14 cellular contexts compared by ENCODE assay signal in the genomic region with DNA sequence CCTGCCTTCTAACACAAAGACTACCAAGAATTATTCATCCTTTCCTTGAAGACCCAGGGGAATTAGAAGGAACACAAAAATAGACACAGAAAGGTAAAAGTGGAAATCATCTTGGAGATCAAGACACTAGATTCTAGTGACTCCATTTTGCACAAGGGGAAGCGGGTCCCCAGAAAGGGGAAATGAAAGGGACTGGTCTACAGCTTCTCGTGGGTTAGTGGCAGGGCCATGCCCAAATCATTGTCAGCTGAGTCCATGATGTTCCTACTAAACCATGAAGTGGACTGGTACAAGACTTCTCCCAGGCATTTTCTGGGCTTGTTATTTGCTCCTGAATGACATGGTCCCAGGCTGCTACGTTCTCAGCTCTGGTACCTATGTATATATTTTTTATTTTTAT.
DNase-seq lines count a peak whose midpoint lies in the region; ATAC-seq and TF ChIP-seq lines count a peak whose summit lies in the region.
"Had no signal": no experiment of that assay in that cellular context is flagged by ENCODE, and none has a peak within 500 bp of the region (broad histone marks: within the 10 kb centered on the region; RNA-seq: fewer than 3 reads in every experiment).

No MANE protein-coding gene starts in this region.

- CTCF ChIA-PET in OCI-LY7 (lab: Charles Lee; ENCODE audit: unreplicated experiment): no interaction called here
- CTCF ChIA-PET in activated CD4-positive, alpha-beta memory T cell treated with anti-CD3 and anti-CD28 coated beads, Interleukin-2, amount 10 ng/mL, durations not matched to agents 7 days and 5 days (lab: Charles Lee): interaction anchor here (1.8 kb wide), 1 partner anchor 1201 kb away, joined by 6 read pairs; no protein-coding TSS in a partner anchor

- H3K36me3 ChIP-seq in OCI-LY7 (ENCODE audit: insufficient read depth, low read length): no peaks in the 10 kb centered on the region
- H3K36me3 ChIP-seq in left ventricle myocardium inferior: no peaks in the 10 kb centered on the region

- peak; percentile 89 for DNase-seq in CD14-positive monocyte (ENCODE audit: low spot score)
- peak; percentile 70 for DNase-seq in OCI-LY7 (ENCODE audit: low spot score)
- no peak for DNase-seq in left ventricle myocardium inferior
- no peak for DNase-seq in activated naive CD4-positive, alpha-beta T cell treated with anti-CD3 and anti-CD28 coated beads, Interleukin-2, amount 50 U/mL, for 16 hours
- DNase-seq in NCI-H2107 (lab: John Stamatoyannopoulos, UW): no peak
- no peak for DNase-seq in activated CD4-positive, alpha-beta memory T cell treated with anti-CD3 and anti-CD28 coated beads, Interleukin-2, amount 10 ng/mL, durations not matched to agents 7 days and 5 days
- DNase-seq: activated CD4-positive, alpha-beta T cell treated with anti-CD3 and anti-CD28 coated beads for 48 hours; activated T-cell treated with anti-CD3 and anti-CD28 coated beads, Interleukin-2, amount 50 U/mL, for 24 hours; left colon; nephron progenitor cell; stimulated activated naive CD8-positive, alpha-beta T cell treated with anti-CD3 and anti-CD28 coated beads, Interleukin-15, Interleukin-2, amounts not matched to agents 100 U/mL and 50 U/mL, for 24 hours had no signal

- peaks cover 0 to 12% (median 5%) of the 10 kb centered on the region in 7 donors for H3K9me3 Mint-ChIP-seq in CD14-positive monocyte
- no peaks in the 10 kb centered on the region for H3K9me3 Mint-ChIP-seq in stimulated activated memory B cell treated with anti-CD40 and anti-IgM and Interleukin-4, amounts not matched to agents 10 μg/mL and 1 μg/mL and 100 μg/mL, for 72 hours
- peaks cover 5% of the 10 kb centered on the region for H3K9me3 Mint-ChIP-seq in activated CD4-positive, alpha-beta memory T cell treated with anti-CD3 and anti-CD28 coated beads, Interleukin-2, amount 10 ng/mL, durations not matched to agents 7 days and 5 days
- H3K9me3 Mint-ChIP-seq: activated T-cell treated with anti-CD3 and anti-CD28 coated beads, Interleukin-2, amount 50 U/mL, for 24 hours had no signal

- no peak overlapping the region for H2AFZ ChIP-seq in OCI-LY7 (ENCODE audit: low read length)

- TF ChIP-seq CTCF in CD14-positive monocyte (IDR thresholded peaks at IDR 0.05): no peak
- TF ChIP-seq CTCF in OCI-LY7 (conservative IDR thresholded peaks at IDR 0.05; ENCODE audit: low read length): no peak
- TF ChIP-seq CTCF in left ventricle myocardium inferior (IDR thresholded peaks at IDR 0.05; ENCODE audit: borderline replicate concordance): no peak

- peaks cover 73% of the 10 kb centered on the region for H3K4me1 Mint-ChIP-seq in CD14-positive monocyte
- H3K4me1 Mint-ChIP-seq in stimulated activated memory B cell treated with anti-CD40 and anti-IgM and Interleukin-4, amounts not matched to agents 10 μg/mL and 1 μg/mL and 100 μg/mL, for 72 hours: peaks cover 5% of the 10 kb centered on the region
- H3K4me1 Mint-ChIP-seq in activated CD4-positive, alpha-beta memory T cell treated with anti-CD3 and anti-CD28 coated beads, Interleukin-2, amount 10 ng/mL, durations not matched to agents 7 days and 5 days: no peaks in the 10 kb centered on the region

- H3K79me2 ChIP-seq in OCI-LY7 (ENCODE audit: insufficient read depth, low read depth, low read length): no peaks in the 10 kb centered on the region

- H3K27ac Mint-ChIP-seq in CD14-positive monocyte: peak overlapping the region; percentile 94 to 98 (median 97)
- no peak overlapping the region for H3K27ac Mint-ChIP-seq in stimulated activated memory B cell treated with anti-CD40 and anti-IgM and Interleukin-4, amounts not matched to agents 10 μg/mL and 1 μg/mL and 100 μg/mL, for 72 hours
- no peak overlapping the region for H3K27ac Mint-ChIP-seq in activated CD4-positive, alpha-beta memory T cell treated with anti-CD3 and anti-CD28 coated beads, Interleukin-2, amount 10 ng/mL, durations not matched to agents 7 days and 5 days
- H3K27ac Mint-ChIP-seq: activated T-cell treated with anti-CD3 and anti-CD28 coated beads, Interleukin-2, amount 50 U/mL, for 24 hours; nephron progenitor cell had no signal

- H3K27me3 Mint-ChIP-seq in CD14-positive monocyte (ENCODE audit: low read depth in 3 of 3): peaks cover 0 to 3% (median 0%) of the 10 kb centered on the region in 3 donors
- no peaks in the 10 kb centered on the region for H3K27me3 Mint-ChIP-seq in stimulated activated memory B cell treated with anti-CD40 and anti-IgM and Interleukin-4, amounts not matched to agents 10 μg/mL and 1 μg/mL and 100 μg/mL, for 72 hours
- H3K27me3 Mint-ChIP-seq in activated CD4-positive, alpha-beta memory T cell treated with anti-CD3 and anti-CD28 coated beads, Interleukin-2, amount 10 ng/mL, durations not matched to agents 7 days and 5 days: peaks cover 20% of the 10 kb centered on the region

- POLR2A ChIA-PET in OCI-LY7 (lab: Charles Lee): interaction anchor here (0.6 to 1.5 kb wide), 5 partner anchors 9 to 856 kb away, joined by 4 to 7 read pairs (median 6); no protein-coding TSS in a partner anchor
- POLR2A ChIA-PET in activated CD4-positive, alpha-beta memory T cell treated with anti-CD3 and anti-CD28 coated beads, Interleukin-2, amount 10 ng/mL, durations not matched to agents 7 days and 5 days (lab: Charles Lee): interaction anchor here (0.7 kb wide), 1 partner anchor 10 kb away, joined by 3 read pairs; no protein-coding TSS in a partner anchor

- H3K4me3 ChIP-seq in OCI-LY7 (ENCODE audit: low read depth, low read length, poor library complexity, severe bottlenecking) (no peak overlapping the region), left ventricle myocardium inferior (no peak overlapping the region)

- no peaks in the 10 kb centered on the region for H4K20me1 ChIP-seq in OCI-LY7 (ENCODE audit: insufficient read depth, low read length)

- H3K4me2 ChIP-seq in OCI-LY7 (ENCODE audit: low read length): peak overlapping the region; percentile 2; the same call in 1 of the 2 replicates

- H3K4me3 Mint-ChIP-seq in CD14-positive monocyte: peak overlapping the region in 1 of 2 donors; percentile 71
- H3K4me3 Mint-ChIP-seq in stimulated activated memory B cell treated with anti-CD40 and anti-IgM and Interleukin-4, amounts not matched to agents 10 μg/mL and 1 μg/mL and 100 μg/mL, for 72 hours: no peak overlapping the region
- H3K4me3 Mint-ChIP-seq in activated CD4-positive, alpha-beta memory T cell treated with anti-CD3 and anti-CD28 coated beads, Interleukin-2, amount 10 ng/mL, durations not matched to agents 7 days and 5 days: no peak overlapping the region
- H3K4me3 Mint-ChIP-seq: activated T-cell treated with anti-CD3 and anti-CD28 coated beads, Interleukin-2, amount 50 U/mL, for 24 hours; nephron progenitor cell had no signal

- intact Hi-C loops in CD14-positive monocyte (cut with micrococcal nuclease) (loop anchor here (5.0 to 10.0 kb wide), 4 partner anchors 99 to 506 kb away; no protein-coding TSS in a partner anchor), OCI-LY7 (cut with micrococcal nuclease; ENCODE audit: unreplicated experiment) (no loop called here), left ventricle myocardium inferior (cut with micrococcal nuclease) (no loop called here)

- peak; percentile 94 for ATAC-seq in stimulated activated memory B cell treated with anti-CD40 and anti-IgM and Interleukin-4, amounts not matched to agents 10 μg/mL and 1 μg/mL and 100 μg/mL, for 72 hours
- ATAC-seq in HG03378 (IDR thresholded peaks at IDR 0.05; ENCODE audit: unreplicated experiment): no peak
- ATAC-seq: left colon; stimulated activated naive CD8-positive, alpha-beta T cell treated with anti-CD3 and anti-CD28 coated beads, Interleukin-15, Interleukin-2, amounts not matched to agents 100 U/mL and 50 U/mL, for 24 hours had no signal

- H3K36me3 Mint-ChIP-seq in CD14-positive monocyte: peaks cover 14 to 22% of the 10 kb centered on the region in 2 donors
- no peaks in the 10 kb centered on the region for H3K36me3 Mint-ChIP-seq in stimulated activated memory B cell treated with anti-CD40 and anti-IgM and Interleukin-4, amounts not matched to agents 10 μg/mL and 1 μg/mL and 100 μg/mL, for 72 hours
- no peaks in the 10 kb centered on the region for H3K36me3 Mint-ChIP-seq in activated CD4-positive, alpha-beta memory T cell treated with anti-CD3 and anti-CD28 coated beads, Interleukin-2, amount 10 ng/mL, durations not matched to agents 7 days and 5 days (ENCODE audit: low read depth)

- H3K9me2 ChIP-seq in OCI-LY7 (ENCODE audit: insufficient read depth, low read length): no peaks in the 10 kb centered on the region

- H3K27ac ChIP-seq in OCI-LY7 (ENCODE audit: low read depth, low read length, poor library complexity, severe bottlenecking) (no peak overlapping the region), left ventricle myocardium inferior (replicated peaks) (peak overlapping the region; percentile 58)
- H3K27ac ChIP-seq: epithelial cell of prostate had no signal

- H3K9me3 ChIP-seq in OCI-LY7 (ENCODE audit: low read length): no peaks in the 10 kb centered on the region
- no peaks in the 10 kb centered on the region for H3K9me3 ChIP-seq in left ventricle myocardium inferior (replicated peaks)

- no peaks in the 10 kb centered on the region for H3K27me3 ChIP-seq in left ventricle myocardium inferior (ENCODE audit: low read depth)

- no TSS peak for BruUV-seq in OCI-LY7 (replicated peaks; lab: Mats Ljungman, UMichigan)

- H3K4me1 ChIP-seq in OCI-LY7 (ENCODE audit: insufficient read depth, low read length, poor library complexity, severe bottlenecking) (peaks cover 9% of the 10 kb centered on the region), left ventricle myocardium inferior (peaks cover 34% of the 10 kb centered on the region)

Comparison
In these comparisons a context has a peak if more than half of its experiments do, and no peak if none do; other contexts are left out.
1. DNase-seq: peak in CD14-positive monocyte (single experiment) and OCI-LY7 (single experiment); none in left ventricle myocardium inferior (single experiment), activated naive CD4-positive, alpha-beta T cell treated with anti-CD3 and anti-CD28 coated beads, Interleukin-2, amount 50 U/mL, for 16 hours (single experiment), NCI-H2107 (single experiment) and activated CD4-positive, alpha-beta memory T cell treated with anti-CD3 and anti-CD28 coated beads, Interleukin-2, amount 10 ng/mL, durations not matched to agents 7 days and 5 days (single experiment).
2. H3K27ac Mint-ChIP-seq: peak in CD14-positive monocyte (7 of 7); none in stimulated activated memory B cell treated with anti-CD40 and anti-IgM and Interleukin-4, amounts not matched to agents 10 μg/mL and 1 μg/mL and 100 μg/mL, for 72 hours (single experiment) and activated CD4-positive, alpha-beta memory T cell treated with anti-CD3 and anti-CD28 coated beads, Interleukin-2, amount 10 ng/mL, durations not matched to agents 7 days and 5 days (single experiment).
3. intact Hi-C loops: an anchor here in CD14-positive monocyte (5.0 to 10.0 kb wide); none called in OCI-LY7 and left ventricle myocardium inferior.